8 cellular contexts compared by ENCODE assay signal in genomic region chr3:149771652-149772271, GRCh38. TPM values are rescaled to one million over a fixed set of nuclear protein-coding genes. Genes with fewer than 3 reads are reported as not detected.
DNase-seq lines count a peak whose midpoint lies in the region; ATAC-seq and TF ChIP-seq lines count a peak whose summit lies in the region.

No MANE protein-coding gene starts in this region.

- H3K4me1 ChIP-seq in PC-3 (ENCODE audit: insufficient read depth, low read length) (no peaks in the 10 kb centered on the region), hepatocyte (ENCODE audit: insufficient read depth) (no peaks in the 10 kb centered on the region)

- no peak overlapping the region for H3K4me3 Mint-ChIP-seq in activated naive CD8-positive, alpha-beta T cell treated with anti-CD3 and anti-CD28 coated beads for 36 hours

- H3K27me3 ChIP-seq in PC-3 (ENCODE audit: low read length) (no peaks in the 10 kb centered on the region), hepatocyte (peaks cover 4% of the 10 kb centered on the region)

- CTCF ChIA-PET in PC-3 (lab: Charles Lee), result interaction anchor here (0.5 to 2.7 kb wide), 7 partner anchors 8 to 241 kb away, joined by 3 to 19 read pairs (median 4); no protein-coding TSS in a partner anchor

- ATAC-seq in HG03378 (IDR thresholded peaks at IDR 0.05; ENCODE audit: unreplicated experiment), result peak; percentile 63
- peak; percentile 83 for ATAC-seq in PC-3

- DNase-seq in activated CD4-positive, alpha-beta T cell treated with anti-CD3 and anti-CD28 coated beads for 24 hours (ENCODE audit: low read depth in 2 of 2), result peak; percentile 16 to 23
- no peak for DNase-seq in activated CD4-positive, alpha-beta T cell treated with anti-CD3 and anti-CD28 coated beads for 1 hour
- DNase-seq in PC-3, result peak; percentile 75
- DNase-seq in activated naive CD8-positive, alpha-beta T cell treated with anti-CD3 and anti-CD28 coated beads for 36 hours, result peak; percentile 15
- DNase-seq in hepatocyte (ENCODE audit: low spot score), result peak; percentile 70
- peak; percentile 6 to 17 for DNase-seq in stimulated activated CD4-positive, alpha-beta T cell treated with anti-CD3 and anti-CD28 coated beads, Interleukin-1b, Interleukin-23, amount 100 ng/mL, for 4 hours (ENCODE audit: low read depth in 2 of 2)
- DNase-seq in mesenteric fat pad (ENCODE audit: low spot score), result no peak

- no peaks in the 10 kb centered on the region for H3K4me1 Mint-ChIP-seq in activated naive CD8-positive, alpha-beta T cell treated with anti-CD3 and anti-CD28 coated beads for 36 hours

- H3F3A ChIP-seq in PC-3 (ENCODE audit: low read length, unreplicated experiment), result no peaks in the 10 kb centered on the region

- BruUV-seq in PC-3 (replicated peaks; lab: Mats Ljungman, UMichigan), result no TSS peak

- H3K9me3 ChIP-seq in PC-3 (ENCODE audit: low read length), result no peaks in the 10 kb centered on the region
- H3K9me3 ChIP-seq in hepatocyte (ENCODE audit: low read depth), result no peaks in the 10 kb centered on the region

- no peak overlapping the region for H3K9ac ChIP-seq in PC-3 (ENCODE audit: low read length)

- WGBS in hepatocyte (ENCODE audit: low lambda C conversion rate, missing lambda C conversion rate), result 51% methylated on average over 8 of the region's 8 CpGs

- POLR2A ChIA-PET in PC-3 (lab: Charles Lee; ENCODE audit: unreplicated experiment), result interaction anchor here (0.6 kb wide), 1 partner anchor 248 kb away, joined by 3 read pairs; no protein-coding TSS in a partner anchor

- peaks cover 15% of the 10 kb centered on the region for H3K27me3 Mint-ChIP-seq in activated naive CD8-positive, alpha-beta T cell treated with anti-CD3 and anti-CD28 coated beads for 36 hours

- no peaks in the 10 kb centered on the region for H3K36me3 ChIP-seq in PC-3 (ENCODE audit: low read depth, low read length)
- no peaks in the 10 kb centered on the region for H3K36me3 ChIP-seq in hepatocyte (replicated peaks; ENCODE audit: insufficient read depth, low read depth)

- H3K4me2 ChIP-seq in PC-3 (ENCODE audit: low read length) (no peak overlapping the region), hepatocyte (no peak overlapping the region)

- H3K79me2 ChIP-seq in PC-3 (ENCODE audit: low read length) (no peaks in the 10 kb centered on the region), hepatocyte (no peaks in the 10 kb centered on the region)

- TF ChIP-seq CTCF in PC-3 (conservative IDR thresholded peaks at IDR 0.05; ENCODE audit: low read depth, low read length) (peak; percentile 88), hepatocyte (IDR thresholded peaks at IDR 0.05; ENCODE audit: poor library complexity) (peak; percentile 59)

- H3K27ac Mint-ChIP-seq in activated naive CD8-positive, alpha-beta T cell treated with anti-CD3 and anti-CD28 coated beads for 36 hours, result no peak overlapping the region

- H3K36me3 Mint-ChIP-seq in activated naive CD8-positive, alpha-beta T cell treated with anti-CD3 and anti-CD28 coated beads for 36 hours, result no peaks in the 10 kb centered on the region

- H4K20me1 ChIP-seq in PC-3 (ENCODE audit: low read length) (no peaks in the 10 kb centered on the region), hepatocyte (ENCODE audit: insufficient read depth, poor library complexity, severe bottlenecking) (no peaks in the 10 kb centered on the region)

- H3K9me2 ChIP-seq in PC-3 (replicated peaks; ENCODE audit: low read length) (no peaks in the 10 kb centered on the region), hepatocyte (replicated peaks; ENCODE audit: insufficient read depth) (no peaks in the 10 kb centered on the region)

- no peak overlapping the region for H3K27ac ChIP-seq in PC-3 (ENCODE audit: low read length)
- no peak overlapping the region for H3K27ac ChIP-seq in hepatocyte

- no peaks in the 10 kb centered on the region for H3K9me3 Mint-ChIP-seq in activated naive CD8-positive, alpha-beta T cell treated with anti-CD3 and anti-CD28 coated beads for 36 hours

- H2AFZ ChIP-seq in PC-3 (ENCODE audit: low read length) (no peak overlapping the region), hepatocyte (no peak overlapping the region)

- H3K4me3 ChIP-seq in PC-3 (ENCODE audit: low read length) (no peak overlapping the region), hepatocyte (no peak overlapping the region)

- intact Hi-C loops in PC-3 (cut with micrococcal nuclease), result loop anchor here (1.0 to 5.0 kb wide), 2 partner anchors 259 to 277 kb away; no protein-coding TSS in a partner anchor

RNA-seq across cellular contexts. Expression of gene COMMD2, which starts 19.5 kb away (rescaled TPM):
- 22.7 and 24.8 TPM in 2 replicates for total RNA-seq in PC-3 (2014; rRNA removed)
- total RNA-seq in activated naive CD8-positive, alpha-beta T cell treated with anti-CD3 and anti-CD28 coated beads for 36 hours, result 10 to 100 TPM; 39.5 to 40.9 TPM
- 39.0 and 39.7 TPM in 2 replicates for total RNA-seq in hepatocyte
- 46.6 and 60.7 TPM in 2 replicates for polyA plus RNA-seq in hepatocyte
- 30.1 TPM for total RNA-seq in mesenteric fat pad

RNA-seq across cellular contexts. Expression of gene ANKUB1, which starts 20.6 kb away (rescaled TPM):
- total RNA-seq in PC-3 (2014; rRNA removed) (not detected in 2 replicates), hepatocyte (not detected in 2 replicates), mesenteric fat pad (not detected)
- not detected for total RNA-seq in activated naive CD8-positive, alpha-beta T cell treated with anti-CD3 and anti-CD28 coated beads for 36 hours
- not detected in 2 replicates for polyA plus RNA-seq in hepatocyte

RNA-seq across cellular contexts. Expression of gene RNF13, which starts 41.3 kb away (rescaled TPM):
- total RNA-seq in PC-3 (2014; rRNA removed), result 33.8 and 43.1 TPM in 2 replicates
- 10 to 100 TPM; 28.8 to 29.5 TPM for total RNA-seq in activated naive CD8-positive, alpha-beta T cell treated with anti-CD3 and anti-CD28 coated beads for 36 hours
- 62.2 and 81.0 TPM in 2 replicates for total RNA-seq in hepatocyte
- polyA plus RNA-seq in hepatocyte, result 66.1 and 81.0 TPM in 2 replicates
- total RNA-seq in mesenteric fat pad, result 97.7 TPM

Comparison
In these comparisons a context has a peak if more than half of its experiments do, and no peak if none do; other contexts are left out.
1. DNase-seq: peak in activated CD4-positive, alpha-beta T cell treated with anti-CD3 and anti-CD28 coated beads for 24 hours (2 of 2), PC-3 (single experiment), activated naive CD8-positive, alpha-beta T cell treated with anti-CD3 and anti-CD28 coated beads for 36 hours (single experiment), hepatocyte (single experiment) and stimulated activated CD4-positive, alpha-beta T cell treated with anti-CD3 and anti-CD28 coated beads, Interleukin-1b, Interleukin-23, amount 100 ng/mL, for 4 hours (2 of 2); none in activated CD4-positive, alpha-beta T cell treated with anti-CD3 and anti-CD28 coated beads for 1 hour (single experiment) and mesenteric fat pad (single experiment).